ENCODE assay signal across 8 cellular contexts in the genomic region with DNA sequence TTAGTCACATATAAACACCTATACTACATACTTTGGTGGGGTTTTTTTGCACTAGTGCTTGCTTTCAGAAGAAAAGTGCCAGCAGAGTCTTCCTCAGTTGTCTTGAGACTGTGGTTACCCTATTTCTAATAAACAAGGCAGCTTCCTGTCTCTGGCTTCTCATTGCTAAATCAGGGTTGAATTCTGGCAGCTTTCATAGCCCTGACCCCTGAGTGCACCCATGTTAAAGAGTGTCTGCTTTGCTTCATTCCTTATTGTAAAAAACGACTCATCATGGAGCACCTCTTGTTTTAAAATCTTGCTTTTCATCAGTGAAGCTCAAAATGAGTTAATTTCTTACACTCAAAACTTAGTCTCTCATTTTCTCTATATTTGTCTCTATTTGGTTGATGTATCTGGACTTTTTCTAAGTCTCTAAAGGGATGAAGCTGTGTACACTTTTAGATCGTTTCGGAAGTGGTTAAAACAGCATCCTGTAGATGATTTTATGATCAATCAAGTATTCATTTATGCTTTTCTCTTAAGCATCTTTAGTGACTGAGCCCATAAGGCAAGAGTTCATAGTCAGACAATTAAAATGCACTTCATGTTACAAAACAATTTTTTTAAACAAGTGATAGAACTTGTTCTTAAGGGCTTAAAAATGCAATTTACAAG.
DNase-seq lines count a peak whose midpoint lies in the region; ATAC-seq and TF ChIP-seq lines count a peak whose summit lies in the region.

No MANE protein-coding gene starts in this region.

- H3K4me3 Mint-ChIP-seq in naive B cell = peak overlapping the region; percentile 8 to 78 (median 56)

- H3K79me2 ChIP-seq in hepatocyte = peaks cover 43% of the 10 kb centered on the region

- no peaks in the 10 kb centered on the region for H4K20me1 ChIP-seq in hepatocyte (ENCODE audit: insufficient read depth, poor library complexity, severe bottlenecking)

- H3K4me1 Mint-ChIP-seq in naive B cell = peaks cover 63 to 90% (median 81%) of the 10 kb centered on the region in 3 donors

- H3K36me3 ChIP-seq in BJ (ENCODE audit: control insufficient read depth, insufficient read depth, low read length) = no peaks in the 10 kb centered on the region
- no peaks in the 10 kb centered on the region for H3K36me3 ChIP-seq in adrenal gland (replicated peaks in 1 of 2)
- H3K36me3 ChIP-seq in hepatocyte (replicated peaks; ENCODE audit: insufficient read depth, low read depth) = no peaks in the 10 kb centered on the region

- CTCF ChIA-PET in BJ (lab: Yijun Ruan, JAX) = interaction anchor here (0.6 kb wide), 1 partner anchor 60 kb away, joined by 4 read pairs; no protein-coding TSS in a partner anchor

- H3K4me1 ChIP-seq in adrenal gland (replicated peaks in 1 of 2) = peaks cover 0 to 40% of the 10 kb centered on the region in 2 donors
- peaks cover 4% of the 10 kb centered on the region for H3K4me1 ChIP-seq in hepatocyte (ENCODE audit: insufficient read depth)

- peaks cover 0 to 8% (median 0%) of the 10 kb centered on the region in 7 donors for H3K9me3 Mint-ChIP-seq in naive B cell

- H3K9me3 ChIP-seq in adrenal gland (replicated peaks in 1 of 3) = no peaks in the 10 kb centered on the region
- no peaks in the 10 kb centered on the region for H3K9me3 ChIP-seq in hepatocyte (ENCODE audit: low read depth)

- H3K4me3 ChIP-seq in BJ (ENCODE audit: low read depth, low read length) (no peak overlapping the region), adrenal gland (no peak overlapping the region), hepatocyte (no peak overlapping the region)

- H3K4me2 ChIP-seq in hepatocyte = no peak overlapping the region

- H3K27me3 Mint-ChIP-seq in naive B cell = no peaks in the 10 kb centered on the region

- peaks cover 0 to 7% of the 10 kb centered on the region in 2 donors for H3K36me3 Mint-ChIP-seq in naive B cell

- POLR2A ChIA-PET in BJ (lab: Charles Lee) = no interaction called here

- no peak overlapping the region for H2AFZ ChIP-seq in hepatocyte

- ATAC-seq in GM19043 (IDR thresholded peaks at IDR 0.05; ENCODE audit: low read depth, unreplicated experiment) = peak; percentile 77
- ATAC-seq in HG03196 (IDR thresholded peaks at IDR 0.05; ENCODE audit: unreplicated experiment) = peak; percentile 82
- ATAC-seq in naive B cell (ENCODE audit: low read depth in 2 of 2) = peak; percentile 78 to 79

- H3K27me3 ChIP-seq in BJ (ENCODE audit: control insufficient read depth, insufficient read depth, low read length) (no peaks in the 10 kb centered on the region), adrenal gland (no peaks in the 10 kb centered on the region), hepatocyte (no peaks in the 10 kb centered on the region)

- TF ChIP-seq CTCF in BJ (IDR thresholded peaks at IDR 0.05; ENCODE audit: insufficient read depth, low read depth, low read length) = no peak
- TF ChIP-seq CTCF in adrenal gland (IDR thresholded peaks at IDR 0.05) = no peak
- TF ChIP-seq CTCF in hepatocyte (IDR thresholded peaks at IDR 0.05; ENCODE audit: poor library complexity) = no peak

- H3K27ac Mint-ChIP-seq in naive B cell = peak overlapping the region; percentile 34 to 98 (median 76)

- TF ChIP-seq POLR2A in adrenal gland (IDR thresholded peaks at IDR 0.05) = no peak

- intact Hi-C loops in adrenal gland (cut with DNase I) = no loop called here

- peak overlapping the region in 2 of 5 donors; percentile 71 to 75 for H3K27ac ChIP-seq in adrenal gland
- H3K27ac ChIP-seq in hepatocyte = no peak overlapping the region

- no peaks in the 10 kb centered on the region for H3K9me2 ChIP-seq in hepatocyte (replicated peaks; ENCODE audit: insufficient read depth)

- WGBS in adrenal gland, 4 donors = 34 to 41% (median 37%) methylated on average over 3 of the region's 3 CpGs
- WGBS in hepatocyte (ENCODE audit: low lambda C conversion rate, missing lambda C conversion rate) = 62% methylated on average over 3 of the region's 3 CpGs

- DNase-seq in BJ (ENCODE audit: low read depth) (peak; percentile 28), adrenal gland (peak in 4 of 7 donors; percentile 21 to 60 (median 28)), naive B cell (peak; percentile 20), HUDEP-2 (lab: John Stamatoyannopoulos, UW; ENCODE audit: unreplicated experiment in 76 of 76) (no peak), hepatocyte (ENCODE audit: low spot score) (no peak), NCI-H2107 (lab: John Stamatoyannopoulos, UW) (no peak)

Comparison
In these comparisons a context has a peak if more than half of its experiments do, and no peak if none do; other contexts are left out.
1. DNase-seq: peak in BJ (single experiment), adrenal gland (4 of 7) and naive B cell (single experiment); none in HUDEP-2 (0 of 76), hepatocyte (single experiment) and NCI-H2107 (single experiment).
2. Peak in every context shown above with its lines, with median percentiles within 50 percentile points of each other: ATAC-seq.